Comparison of ENCODE assay signal across 11 cellular contexts in genomic region chr6:5199203-5200101, GRCh38.
"Had no signal": no experiment of that assay in that cellular context is flagged by ENCODE, and none has a peak within 500 bp of the region (broad histone marks: within the 10 kb centered on the region; RNA-seq: fewer than 3 reads in every experiment).

No MANE protein-coding gene starts in this region.

- H3K9me3 Mint-ChIP-seq: naive thymus-derived CD8-positive, alpha-beta T cell had no signal

- ATAC-seq: left lobe of liver; mucosa of descending colon; naive thymus-derived CD8-positive, alpha-beta T cell had no signal

- H3K27me3 Mint-ChIP-seq: naive thymus-derived CD8-positive, alpha-beta T cell had no signal

- H3K4me3 ChIP-seq: esophagus squamous epithelium, mucosa of descending colon, right atrium auricular region had no signal

- DNase-seq: activated effector memory CD4-positive, alpha-beta T cell treated with anti-CD3 and anti-CD28 coated beads, Interleukin-2, amount 50 U/mL, for 16 hours; esophagus squamous epithelium; foreskin fibroblast; islet precursor cell; mucosa of descending colon; naive thymus-derived CD8-positive, alpha-beta T cell; nucleus accumbens; SHP77 treated with DMSO at 0.1 percent for 48 hours; small intestine had no signal

- H3K27me3 ChIP-seq: esophagus squamous epithelium, right atrium auricular region had no signal

- H3K4me3 Mint-ChIP-seq: naive thymus-derived CD8-positive, alpha-beta T cell had no signal

- H3K9me3 ChIP-seq: esophagus squamous epithelium, mucosa of descending colon, right atrium auricular region had no signal

- H3K36me3 ChIP-seq: esophagus squamous epithelium, right atrium auricular region had no signal

- H3K27ac ChIP-seq: esophagus squamous epithelium, right atrium auricular region had no signal
